ENCODE assay signal across 1 cellular context in genomic region chr2:204517154-204517553, GRCh38.
A peak's percentile ranks its signal among the peaks of the same experiment; 100 is the strongest.
TF ChIP-seq lines count a peak whose summit lies in the region.

No MANE protein-coding gene starts in this region.

TF ChIP-seq in K562, 482 proteins besides CTCF, POLR2A, EP300 and RAD21 (continued from another document):
- no peak for TF ChIP-seq RREB1 (CRISPR knock-in tag; IDR thresholded peaks at IDR 0.05)
- peak; percentile 95 for TF ChIP-seq ZNF146 (CRISPR knock-in tag; IDR thresholded peaks at IDR 0.05; ENCODE audit: unreplicated experiment)
- no peak for TF ChIP-seq NUFIP1 (IDR thresholded peaks at IDR 0.05; ENCODE audit: partially characterized antibody)
